In the genomic region with DNA sequence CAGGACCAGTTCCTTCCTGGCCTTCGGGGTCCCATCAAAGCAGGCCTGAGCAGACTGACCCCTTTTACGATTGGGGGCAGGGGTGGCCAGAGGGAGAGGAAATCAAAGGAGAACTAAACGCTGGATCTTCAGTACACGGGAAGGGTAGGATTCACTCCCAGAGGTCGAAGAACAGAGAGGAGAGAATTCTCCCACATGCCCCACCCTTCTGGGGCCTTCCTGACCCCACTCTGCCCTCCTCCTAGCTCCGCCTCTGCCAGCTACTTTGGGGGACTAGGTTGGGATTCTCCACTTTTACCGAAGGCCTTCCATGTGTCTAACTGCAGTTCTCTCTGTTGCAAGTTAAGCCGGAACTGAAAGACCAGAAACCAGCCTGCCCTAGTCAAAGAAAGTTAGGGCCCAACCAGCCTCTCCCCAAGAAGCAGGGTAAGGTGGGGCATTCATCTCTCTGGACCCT, we compare ENCODE assay signal across 8 cellular contexts. TPM values are rescaled to one million over a fixed set of nuclear protein-coding genes. Genes with fewer than 3 reads are reported as not detected.
DNase-seq lines count a peak whose midpoint lies in the region; ATAC-seq, FAIRE-seq and TF ChIP-seq lines count a peak whose summit lies in the region.

No MANE protein-coding gene starts in this region.

- no peaks in the 10 kb centered on the region for H3K9me3 Mint-ChIP-seq in stimulated activated naive CD8-positive, alpha-beta T cell treated with anti-CD3 and anti-CD28 coated beads, Interleukin-15, amount 100 ng/mL, for 72 hours

- H3K27me3 ChIP-seq in DND-41 (ENCODE audit: insufficient read depth, low read length, poor library complexity), result no peaks in the 10 kb centered on the region
- H3K27me3 ChIP-seq in MG63, result no peaks in the 10 kb centered on the region

- H3K27ac Mint-ChIP-seq in stimulated activated naive CD8-positive, alpha-beta T cell treated with anti-CD3 and anti-CD28 coated beads, Interleukin-15, amount 100 ng/mL, for 72 hours, result peak overlapping the region; percentile 93 to 97

- H3K9ac ChIP-seq in DND-41 (ENCODE audit: low read depth, low read length), result peak overlapping the region; percentile 90

- peaks cover 16% of the 10 kb centered on the region for H3K36me3 ChIP-seq in DND-41 (ENCODE audit: insufficient read depth, low read length)
- peaks cover 84% of the 10 kb centered on the region for H3K36me3 ChIP-seq in MG63

- H3K4me1 Mint-ChIP-seq in stimulated activated naive CD8-positive, alpha-beta T cell treated with anti-CD3 and anti-CD28 coated beads, Interleukin-15, amount 100 ng/mL, for 72 hours, result peaks cover 75% of the 10 kb centered on the region

- no peaks in the 10 kb centered on the region for H3K27me3 Mint-ChIP-seq in stimulated activated naive CD8-positive, alpha-beta T cell treated with anti-CD3 and anti-CD28 coated beads, Interleukin-15, amount 100 ng/mL, for 72 hours

- peak overlapping the region; percentile 77 to 86 for H3K4me3 Mint-ChIP-seq in stimulated activated naive CD8-positive, alpha-beta T cell treated with anti-CD3 and anti-CD28 coated beads, Interleukin-15, amount 100 ng/mL, for 72 hours

- TF ChIP-seq CTCF in DND-41 (IDR thresholded peaks at IDR 0.05; ENCODE audit: borderline replicate concordance, extremely low read depth, low read length, poor library complexity, severe bottlenecking), result no peak

- FAIRE-seq in urothelium cell line (lab: Jason Lieb, UNC), result no peak

- H3K9me3 ChIP-seq in DND-41 (ENCODE audit: insufficient read depth, low read length, severe bottlenecking) (no peaks in the 10 kb centered on the region), MG63 (no peaks in the 10 kb centered on the region), iPS-18c (ENCODE audit: control insufficient read depth, insufficient read depth, low read length) (no peaks in the 10 kb centered on the region)

- H4K20me1 ChIP-seq in DND-41 (ENCODE audit: insufficient read depth, low read length), result peaks cover 29% of the 10 kb centered on the region

- H3K4me3 ChIP-seq in DND-41 (ENCODE audit: low read depth in 1 of 2, low read length in 2 of 2), result peak overlapping the region; percentile 52 to 73
- peak overlapping the region; percentile 94 for H3K4me3 ChIP-seq in MG63
- peak overlapping the region; percentile 94 for H3K4me3 ChIP-seq in iPS-18c (ENCODE audit: insufficient read depth, low read depth, low read length)

- peaks cover 47% of the 10 kb centered on the region for H3K79me2 ChIP-seq in DND-41 (ENCODE audit: insufficient read depth, low read length)

- peak overlapping the region; percentile 81 for H2AFZ ChIP-seq in DND-41 (ENCODE audit: low read depth, low read length)

- peaks cover 53% of the 10 kb centered on the region for H3K4me1 ChIP-seq in DND-41 (ENCODE audit: insufficient read depth, low read length)

- ATAC-seq in DND-41 (ENCODE audit: insufficient read depth, low read depth), result no peak
- no peak for ATAC-seq in stimulated activated naive CD8-positive, alpha-beta T cell treated with anti-CD3 and anti-CD28 coated beads, Interleukin-15, amount 100 ng/mL, for 72 hours

- DNase-seq in DND-41 (peak; percentile 23), MG63 (peak; percentile 72), dermis blood vessel endothelial cell (no peak), urothelium cell line (ENCODE audit: low spot score) (no peak), amygdala (lab: John Stamatoyannopoulos, UW) (no peak)
- DNase-seq in stimulated activated naive CD8-positive, alpha-beta T cell treated with anti-CD3 and anti-CD28 coated beads, Interleukin-15, amount 100 ng/mL, for 72 hours, result no peak

- H3K27ac ChIP-seq in DND-41 (ENCODE audit: low read length), result peak overlapping the region; percentile 97
- H3K27ac ChIP-seq in angular gyrus (ENCODE audit: low read depth, low read length), result peak overlapping the region; percentile 94

- peak overlapping the region; percentile 80 for H3K4me2 ChIP-seq in DND-41 (ENCODE audit: insufficient read depth, low read length)

RNA-seq across cellular contexts. Expression of gene ARHGEF2, which starts 0.7 kb away (rescaled TPM):
- total RNA-seq in MG63 (2014; rRNA removed; shearing (Covaris generic); ENCODE audit: low replicate concordance), result 38.7 and 70.6 TPM in 2 replicates
- 101 and 147 TPM in 2 replicates for total RNA-seq in dermis blood vessel endothelial cell

RNA-seq across cellular contexts. Expression of gene RXFP4, which starts 37.6 kb away (rescaled TPM):
- not detected in 2 replicates for total RNA-seq in MG63 (2014; rRNA removed; shearing (Covaris generic); ENCODE audit: low replicate concordance)
- total RNA-seq in dermis blood vessel endothelial cell, result 0.19 TPM in 1 of 2 replicates, not detected in the other

RNA-seq across cellular contexts. Expression of gene SSR2, which starts 41.8 kb away (rescaled TPM):
- total RNA-seq in MG63 (2014; rRNA removed; shearing (Covaris generic); ENCODE audit: low replicate concordance), result 243 and 387 TPM in 2 replicates
- total RNA-seq in dermis blood vessel endothelial cell, result 516 and 723 TPM in 2 replicates

RNA-seq across cellular contexts. Expression of gene KHDC4, which starts 44.8 kb away (rescaled TPM):
- total RNA-seq in MG63 (2014; rRNA removed; shearing (Covaris generic); ENCODE audit: low replicate concordance), result 26.0 and 32.1 TPM in 2 replicates
- total RNA-seq in dermis blood vessel endothelial cell, result 25.7 and 32.8 TPM in 2 replicates

Comparison
In these comparisons a context has a peak if more than half of its experiments do, and no peak if none do; other contexts are left out.
1. DNase-seq: peak in DND-41 (single experiment) and MG63 (single experiment); none in stimulated activated naive CD8-positive, alpha-beta T cell treated with anti-CD3 and anti-CD28 coated beads, Interleukin-15, amount 100 ng/mL, for 72 hours (0 of 2), dermis blood vessel endothelial cell (single experiment), urothelium cell line (single experiment) and amygdala (0 of 56).
2. Peak in every context shown above with its lines, with median percentiles within 50 percentile points of each other: H3K4me3 ChIP-seq.